18 cellular contexts compared by ENCODE assay signal in genomic region chr20:32400476-32400875, GRCh38.
"Had no signal": no experiment of that assay in that cellular context is flagged by ENCODE, and none has a peak within 500 bp of the region (broad histone marks: within the 10 kb centered on the region; RNA-seq: fewer than 3 reads in every experiment).

No MANE protein-coding gene starts in this region.

- H3K36me3 ChIP-seq: right atrium auricular region had no signal

- H3K27ac ChIP-seq: epithelial cell of prostate, right atrium auricular region, skin epidermis had no signal

- H3K27me3 ChIP-seq: right atrium auricular region had no signal

- H3K4me3 Mint-ChIP-seq: activated B cell treated with CpG ODN at 0.5 μM for 24 hours; activated CD8-positive, alpha-beta memory T cell treated with anti-CD3 and anti-CD28 coated beads, Interleukin-2, amount 10 ng/mL, durations not matched to agents 7 days and 5 days; activated T-cell treated with anti-CD3 and anti-CD28 coated beads, Interleukin-2, amount 50 U/mL, for 4 hours; nephron progenitor cell had no signal

- H3K27ac Mint-ChIP-seq: activated B cell treated with CpG ODN at 0.5 μM for 24 hours; activated CD8-positive, alpha-beta memory T cell treated with anti-CD3 and anti-CD28 coated beads, Interleukin-2, amount 10 ng/mL, durations not matched to agents 7 days and 5 days; nephron progenitor cell had no signal

- H3K4me3 ChIP-seq: right atrium auricular region, skin epidermis had no signal

- H3K27me3 Mint-ChIP-seq: activated B cell treated with CpG ODN at 0.5 μM for 24 hours; activated CD8-positive, alpha-beta memory T cell treated with anti-CD3 and anti-CD28 coated beads, Interleukin-2, amount 10 ng/mL, durations not matched to agents 7 days and 5 days had no signal

- H3K9me3 Mint-ChIP-seq: nephron progenitor cell had no signal

- ATAC-seq: activated CD8-positive, alpha-beta memory T cell treated with anti-CD3 and anti-CD28 coated beads, Interleukin-2, amount 10 ng/mL, durations not matched to agents 7 days and 5 days; activated T-cell treated with anti-CD3 and anti-CD28 coated beads, Interleukin-2, amount 50 U/mL, for 4 hours had no signal

- H3K4me1 ChIP-seq: right atrium auricular region had no signal

- DNase-seq: activated B cell treated with CpG ODN at 0.5 μM for 24 hours; activated CD4-positive, alpha-beta T cell treated with anti-CD3 and anti-CD28 coated beads for 48 hours; activated CD8-positive, alpha-beta memory T cell treated with anti-CD3 and anti-CD28 coated beads, Interleukin-2, amount 10 ng/mL, durations not matched to agents 7 days and 5 days; activated effector memory CD4-positive, alpha-beta T cell treated with anti-CD3 and anti-CD28 coated beads, Interleukin-2, amount 50 U/mL, for 16 hours; activated T-cell treated with anti-CD3 and anti-CD28 coated beads, Interleukin-2, amount 50 U/mL, for 4 hours; aorta; dermis blood vessel endothelial cell; foreskin melanocyte; kidney glomerular epithelial cell; mesenchymal stem cell; nephron progenitor cell; occipital lobe; stimulated activated CD4-positive, alpha-beta T cell treated with anti-CD3 and anti-CD28 coated beads, Interleukin-15, amount 100 ng/mL, for 24 hours; stimulated activated CD4-positive, alpha-beta T cell treated with anti-CD3 and anti-CD28 coated beads, Interleukin-4, amount 100 ng/mL, for 24 hours; stimulated activated naive CD4-positive, alpha-beta T cell had no signal
